Comparison of ENCODE assay signal across 8 cellular contexts in the genomic region with DNA sequence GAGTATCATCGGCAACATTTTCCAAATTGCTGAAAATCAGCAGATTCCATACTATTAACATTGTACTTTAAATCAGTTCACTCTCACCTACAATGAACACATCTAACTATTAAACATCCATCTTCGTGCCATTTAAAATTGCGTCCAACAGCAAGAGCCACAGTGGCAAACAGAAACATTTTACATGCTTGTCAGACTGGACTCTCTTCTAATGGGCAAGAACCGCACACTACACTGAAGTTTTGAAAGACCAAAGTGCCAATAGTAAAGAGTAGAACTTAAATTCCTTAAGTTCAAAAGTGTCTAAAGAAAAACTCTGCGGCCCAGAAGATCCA. TPM values are rescaled to one million over a fixed set of nuclear protein-coding genes. Genes with fewer than 3 reads are reported as not detected.
DNase-seq lines count a peak whose midpoint lies in the region; ATAC-seq, FAIRE-seq and TF ChIP-seq lines count a peak whose summit lies in the region.

No MANE protein-coding gene starts in this region.

- no peak overlapping the region for H2BK120ac ChIP-seq in neuronal stem cell (ENCODE audit: low read depth, low read length)

- H3K79me1 ChIP-seq in neuronal stem cell (ENCODE audit: low read depth, low read length) = no peaks in the 10 kb centered on the region

- TF ChIP-seq CTCF in C4-2B (conservative IDR thresholded peaks at IDR 0.05) (no peak), OCI-LY3 (IDR thresholded peaks at IDR 0.05; ENCODE audit: low read depth, low read length) (no peak), endothelial cell of umbilical vein (IDR thresholded peaks at IDR 0.05; ENCODE audit: extremely low read depth in 1 of 2, insufficient read depth in 1 of 2, low read depth in 1 of 2, low read length in 2 of 2) (no peak)

- CTCF ChIA-PET in endothelial cell of umbilical vein (lab: Charles Lee) = interaction anchor here (1.0 to 7.2 kb wide), 2 partner anchors 13 to 16 kb away, joined by 3 to 80 read pairs; a partner anchor contains a TSS

- H3K4ac ChIP-seq in neuronal stem cell (ENCODE audit: low read length) = no peak overlapping the region

- H3K18ac ChIP-seq in neuronal stem cell (ENCODE audit: low read length) = peak overlapping the region; percentile 98

- H3K9ac ChIP-seq in OCI-LY3 (ENCODE audit: low read length) (peak overlapping the region; percentile 97), endothelial cell of umbilical vein (replicated peaks; ENCODE audit: extremely low read depth, insufficient read depth, low read length) (peak overlapping the region; percentile 92), neuronal stem cell (ENCODE audit: low read depth, low read length, poor library complexity) (peak overlapping the region; percentile 97)

- peaks cover 52% of the 10 kb centered on the region for H4K20me1 ChIP-seq in OCI-LY3 (ENCODE audit: insufficient read depth, low read length)
- H4K20me1 ChIP-seq in endothelial cell of umbilical vein (replicated peaks; ENCODE audit: control insufficient read depth, extremely low read depth, insufficient read depth, low read length) = peaks cover 9% of the 10 kb centered on the region

- H3K4me1 ChIP-seq in OCI-LY3 (ENCODE audit: low read length) (peaks cover 45% of the 10 kb centered on the region), endothelial cell of umbilical vein (ENCODE audit: control insufficient read depth, extremely low read depth, insufficient read depth, low read length) (peaks cover 43% of the 10 kb centered on the region), neuronal stem cell (ENCODE audit: control insufficient read depth in 2 of 2, insufficient read depth in 1 of 2, low read depth in 1 of 2, low read length in 2 of 2) (peaks cover 8 to 15% of the 10 kb centered on the region in 2 donors)

- WGBS in neuronal stem cell (ENCODE audit: extremely low coverage in 2 of 2, insufficient read length in 2 of 2, insufficient replicate concordance in 1 of 2), 2 donors = no CpG with 5 or more reads among the region's 5 CpGs

- DNase-seq in endothelial cell of umbilical vein (ENCODE audit: low read depth, low spot score) = peak; percentile 51
- no peak for DNase-seq in neuronal stem cell (ENCODE audit: low spot score)
- no peak for DNase-seq in cerebellum (ENCODE audit: low spot score)
- DNase-seq in NK-92 treated with Interleukin-12 subunit alpha and Interleukin-12 subunit beta, amount 100 ng/mL, for 24 hours (lab: John Stamatoyannopoulos, UW) = no peak

- H3K14ac ChIP-seq in neuronal stem cell (ENCODE audit: low read length) = no peak overlapping the region

- H3K27me3 ChIP-seq in OCI-LY3 (ENCODE audit: low read depth, low read length) = no peaks in the 10 kb centered on the region
- no peaks in the 10 kb centered on the region for H3K27me3 ChIP-seq in endothelial cell of umbilical vein (ENCODE audit: control insufficient read depth in 2 of 2, insufficient read depth in 2 of 2, low read length in 2 of 2)
- H3K27me3 ChIP-seq in neuronal stem cell (ENCODE audit: control insufficient read depth in 3 of 3, insufficient read depth in 3 of 3, low read depth in 1 of 3, low read length in 3 of 3) = no peaks in the 10 kb centered on the region

- H3K36me3 ChIP-seq in OCI-LY3 (replicated peaks; ENCODE audit: low read depth, low read length) = peaks cover 66% of the 10 kb centered on the region
- peaks cover 21 to 38% of the 10 kb centered on the region in 2 experiments for H3K36me3 ChIP-seq in endothelial cell of umbilical vein (ENCODE audit: control insufficient read depth in 2 of 2, extremely low read depth in 1 of 2, insufficient read depth in 2 of 2, low read length in 2 of 2)
- peaks cover 53 to 87% of the 10 kb centered on the region in 2 donors for H3K36me3 ChIP-seq in neuronal stem cell (replicated peaks in 1 of 2; ENCODE audit: control insufficient read depth in 2 of 2, insufficient read depth in 2 of 2, low read length in 2 of 2)

- no peak overlapping the region for H4K8ac ChIP-seq in neuronal stem cell (ENCODE audit: low read depth, low read length)

- H2BK12ac ChIP-seq in neuronal stem cell (ENCODE audit: low read length) = no peak overlapping the region

- H2BK5ac ChIP-seq in neuronal stem cell (ENCODE audit: low read length) = peak overlapping the region; percentile 96

- BruUV-seq in endothelial cell of umbilical vein (replicated peaks; lab: Mats Ljungman, UMichigan) = TSS peak; percentile 63

- no peak overlapping the region for H3K23ac ChIP-seq in neuronal stem cell (ENCODE audit: low read depth, low read length, poor library complexity)

- ATAC-seq in HG02798 (IDR thresholded peaks at IDR 0.05; ENCODE audit: poor library complexity, unreplicated experiment) (no peak), HG03469 (IDR thresholded peaks at IDR 0.05; ENCODE audit: unreplicated experiment) (no peak)

- H3K4me2 ChIP-seq in OCI-LY3 (ENCODE audit: low read length) (peak overlapping the region; percentile 91), endothelial cell of umbilical vein (ENCODE audit: insufficient read depth, low read length) (peak overlapping the region; percentile 86), neuronal stem cell (ENCODE audit: insufficient read depth, low read length, poor library complexity, severe bottlenecking) (peak overlapping the region; percentile 74)

- H3K9me3 ChIP-seq in OCI-LY3 (ENCODE audit: insufficient read depth, low read length) (no peaks in the 10 kb centered on the region), endothelial cell of umbilical vein (replicated peaks; ENCODE audit: control insufficient read depth, insufficient read depth, low read length) (no peaks in the 10 kb centered on the region), neuronal stem cell (replicated peaks in 1 of 2; ENCODE audit: control insufficient read depth in 2 of 2, insufficient read depth in 1 of 2, low read depth in 1 of 2, low read length in 2 of 2) (no peaks in the 10 kb centered on the region)

- POLR2A ChIA-PET in endothelial cell of umbilical vein (lab: Charles Lee) = interaction anchor here (2.6 to 6.3 kb wide), 2 partner anchors 11 to 15 kb away, joined by 10 to 81 read pairs; a partner anchor contains a TSS

- no peak for TF ChIP-seq POLR2A in endothelial cell of umbilical vein (IDR thresholded peaks at IDR 0.05; ENCODE audit: low read depth, low read length)

- no peak overlapping the region for H4K91ac ChIP-seq in neuronal stem cell (ENCODE audit: low read depth, low read length, poor library complexity)

- intact Hi-C loops in endothelial cell of umbilical vein (cut with micrococcal nuclease) = no loop called here

- H3K27ac ChIP-seq in C4-2B = peak overlapping the region; percentile 94
- peak overlapping the region; percentile 61 for H3K27ac ChIP-seq in OCI-LY3 (ENCODE audit: low read length)
- peak overlapping the region; percentile 72 for H3K27ac ChIP-seq in endothelial cell of umbilical vein (ENCODE audit: insufficient read depth, low read depth, low read length)
- no peak overlapping the region for H3K27ac ChIP-seq in neuronal stem cell (replicated peaks; ENCODE audit: low read length)

- dilution Hi-C loops in endothelial cell of umbilical vein (cut with MboI; ENCODE audit: extremely low pct_ligation_motif_present, low sequenced_read_pairs) = loop anchor here (25.0 kb wide), 1 partner anchor 323 kb away; a partner anchor contains a TSS

- H3K79me2 ChIP-seq in OCI-LY3 (ENCODE audit: low read length) = peaks cover 68% of the 10 kb centered on the region
- peaks cover 60% of the 10 kb centered on the region for H3K79me2 ChIP-seq in endothelial cell of umbilical vein (ENCODE audit: control insufficient read depth, insufficient read depth, low read length)

- H3K9me1 ChIP-seq in endothelial cell of umbilical vein (replicated peaks; ENCODE audit: control insufficient read depth, extremely low read depth, insufficient read depth, low read length) = no peaks in the 10 kb centered on the region

- H3K4me3 ChIP-seq in OCI-LY3 (ENCODE audit: low read length) = peak overlapping the region; percentile 95
- H3K4me3 ChIP-seq in endothelial cell of umbilical vein (replicated peaks in 1 of 3; ENCODE audit: insufficient read depth in 1 of 3, low read depth in 1 of 3, low read length in 3 of 3) = peak overlapping the region; percentile 78 to 97 (median 86)
- peak overlapping the region; percentile 91 to 97 for H3K4me3 ChIP-seq in neuronal stem cell (ENCODE audit: low read length in 2 of 2)

- H2AK5ac ChIP-seq in neuronal stem cell (ENCODE audit: low read depth, low read length) = peak overlapping the region; percentile 76

- no peak overlapping the region for H2AFZ ChIP-seq in OCI-LY3 (ENCODE audit: low read depth, low read length)
- no peak overlapping the region for H2AFZ ChIP-seq in endothelial cell of umbilical vein (ENCODE audit: low read depth, low read length)
- peak overlapping the region; percentile 79 for H2AFZ ChIP-seq in neuronal stem cell (ENCODE audit: low read length)

- H2BK15ac ChIP-seq in neuronal stem cell (ENCODE audit: low read length) = no peak overlapping the region

- no peak for FAIRE-seq in endothelial cell of umbilical vein (lab: Jason Lieb, UNC)

TF ChIP-seq in endothelial cell of umbilical vein, 7 proteins besides CTCF, POLR2A, EP300 and RAD21:
- no peak for TF ChIP-seq JUN (IDR thresholded peaks at IDR 0.05; ENCODE audit: borderline replicate concordance, insufficient read depth, insufficient read length, low read depth)

RNA-seq across cellular contexts. Expression of a gene that starts 0.7 kb away (rescaled TPM):
- total RNA-seq in endothelial cell of umbilical vein = 1,299 and 1,300 TPM in 2 replicates
- polyA plus RNA-seq in endothelial cell of umbilical vein = 3,719 and 4,163 TPM in 2 replicates
- polyA plus RNA-seq in endothelial cell of umbilical vein (2011; cell fraction: cytosol; rRNA removed) = 5,885 and 6,474 TPM in 2 replicates
- polyA plus RNA-seq in endothelial cell of umbilical vein (2011; cell fraction: nucleus; rRNA removed) = 1,198 and 1,313 TPM in 2 replicates
- 2,862 and 3,456 TPM in 2 replicates for polyA plus RNA-seq in endothelial cell of umbilical vein (2012)
- polyA minus RNA-seq in endothelial cell of umbilical vein = 885 and 1,100 TPM in 2 replicates
- polyA minus RNA-seq in endothelial cell of umbilical vein (2011; cell fraction: cytosol; rRNA and poly(A)+ RNA removed) = 345 TPM
- 106 and 139 TPM in 2 replicates for polyA minus RNA-seq in endothelial cell of umbilical vein (2011; cell fraction: nucleus; rRNA and poly(A)+ RNA removed)
- polyA plus RNA-seq in neuronal stem cell (2013, experiment 1 of 2) = 6,180 TPM
- polyA plus RNA-seq in neuronal stem cell (2013, experiment 2 of 2) = 6,468 TPM
- 699 TPM for total RNA-seq in cerebellum

RNA-seq across cellular contexts. Expression of a gene that starts 11.9 kb away (rescaled TPM):
- 202 and 251 TPM in 2 replicates for total RNA-seq in endothelial cell of umbilical vein
- 204 and 338 TPM in 2 replicates for polyA plus RNA-seq in endothelial cell of umbilical vein
- 262 and 327 TPM in 2 replicates for polyA plus RNA-seq in endothelial cell of umbilical vein (2011; cell fraction: cytosol; rRNA removed)
- polyA plus RNA-seq in endothelial cell of umbilical vein (2011; cell fraction: nucleus; rRNA removed) = 119 and 159 TPM in 2 replicates
- 240 and 260 TPM in 2 replicates for polyA plus RNA-seq in endothelial cell of umbilical vein (2012)
- polyA minus RNA-seq in endothelial cell of umbilical vein = 595 and 633 TPM in 2 replicates
- polyA minus RNA-seq in endothelial cell of umbilical vein (2011; cell fraction: cytosol; rRNA and poly(A)+ RNA removed) = 197 TPM
- 97.9 and 145 TPM in 2 replicates for polyA minus RNA-seq in endothelial cell of umbilical vein (2011; cell fraction: nucleus; rRNA and poly(A)+ RNA removed)
- polyA plus RNA-seq in neuronal stem cell (2013, experiment 1 of 2) = 499 TPM
- polyA plus RNA-seq in neuronal stem cell (2013, experiment 2 of 2) = 508 TPM
- 320 TPM for total RNA-seq in cerebellum
